Comparison of ENCODE assay signal across 22 cellular contexts in the genomic region with DNA sequence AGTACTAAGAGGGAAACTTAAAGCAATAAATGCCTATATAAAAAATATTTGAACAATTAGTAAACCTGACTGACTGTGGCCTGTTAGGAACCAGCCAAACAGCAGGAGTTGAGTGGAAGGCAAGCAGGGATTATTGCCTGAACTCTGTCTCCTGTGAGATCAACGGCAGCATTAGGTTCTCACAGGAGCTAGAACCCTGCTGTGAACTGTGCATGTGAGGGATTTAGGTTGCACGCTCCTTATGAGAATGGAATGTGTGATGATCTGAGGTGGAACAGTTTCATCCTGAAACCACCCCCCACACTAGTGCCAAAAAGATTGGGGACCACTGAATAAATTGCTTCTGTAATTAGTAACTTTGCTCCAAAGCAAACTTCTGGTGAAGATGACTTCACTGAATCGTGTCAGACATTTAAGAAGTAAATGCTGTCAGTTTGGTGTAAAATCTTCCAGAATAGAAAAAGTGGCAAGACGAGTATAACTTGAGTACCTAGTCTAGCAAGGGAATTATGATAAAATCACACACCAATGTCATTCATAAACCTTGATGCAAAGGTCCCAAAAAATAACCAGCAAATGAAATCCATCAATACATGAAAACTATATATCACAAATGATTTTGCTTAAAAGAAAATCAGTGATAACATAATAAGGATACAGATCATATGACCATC. TPM values are rescaled to one million over a fixed set of nuclear protein-coding genes. Genes with fewer than 3 reads are reported as not detected.
"Had no signal": no experiment of that assay in that cellular context is flagged by ENCODE, and none has a peak within 500 bp of the region (broad histone marks: within the 10 kb centered on the region; RNA-seq: fewer than 3 reads in every experiment).

No MANE protein-coding gene starts in this region.

- H2AFZ ChIP-seq: parathyroid adenoma had no signal

- H3K27me3 ChIP-seq: upper lobe of right lung had no signal

- ATAC-seq: natural killer cell treated with Interleukin-12 subunit alpha and Interleukin-12 subunit beta and Interleukin-15 and Interleukin-18, amount 100 ng/mL, for 72 hours; sciatic nerve; stimulated activated effector memory CD8-positive, alpha-beta T cell treated with anti-CD3 and anti-CD28 coated beads, Interleukin-12 subunit alpha, Interleukin-12 subunit beta, amount 100 ng/mL, for 72 hours; upper lobe of right lung had no signal

- H3K27ac Mint-ChIP-seq: activated T-cell treated with anti-CD3 and anti-CD28 coated beads, Interleukin-2, amount 50 U/mL, for 72 hours; dendritic cell treated with granulocyte-macrophage colony-stimulating factor and Interleukin-4, amounts not matched to agents 40 ng/mL and 50 ng/mL, for 4 days; natural killer cell treated with Interleukin-12 subunit alpha and Interleukin-12 subunit beta and Interleukin-15 and Interleukin-18, amount 100 ng/mL, for 72 hours; stimulated activated effector memory CD8-positive, alpha-beta T cell treated with anti-CD3 and anti-CD28 coated beads, Interleukin-12 subunit alpha, Interleukin-12 subunit beta, amount 100 ng/mL, for 72 hours; T-helper 1 cell treated with Interleukin-12 subunit alpha and Interleukin-12 subunit beta and Interleukin-4 antibody, amounts not matched to agents 30 μg/mL and 1 μg/mL, for 36 hours had no signal

- H3K9me3 ChIP-seq: neutrophil had no signal

- H3K9ac ChIP-seq: parathyroid adenoma had no signal

- H3K4me1 ChIP-seq: parathyroid adenoma, upper lobe of right lung had no signal

- H3K36me3 Mint-ChIP-seq: natural killer cell treated with Interleukin-12 subunit alpha and Interleukin-12 subunit beta and Interleukin-15 and Interleukin-18, amount 100 ng/mL, for 72 hours; stimulated activated effector memory CD8-positive, alpha-beta T cell treated with anti-CD3 and anti-CD28 coated beads, Interleukin-12 subunit alpha, Interleukin-12 subunit beta, amount 100 ng/mL, for 72 hours had no signal

- H3K79me2 ChIP-seq: parathyroid adenoma had no signal

- H3K4me1 Mint-ChIP-seq: stimulated activated effector memory CD8-positive, alpha-beta T cell treated with anti-CD3 and anti-CD28 coated beads, Interleukin-12 subunit alpha, Interleukin-12 subunit beta, amount 100 ng/mL, for 72 hours had no signal

- H3K9me3 Mint-ChIP-seq: natural killer cell treated with Interleukin-12 subunit alpha and Interleukin-12 subunit beta and Interleukin-15 and Interleukin-18, amount 100 ng/mL, for 72 hours had no signal

- H3K27ac ChIP-seq: neutrophil, parathyroid adenoma, thoracic aorta, upper lobe of right lung had no signal

- H3K4me3 ChIP-seq: thoracic aorta, upper lobe of right lung had no signal

- H3K36me3 ChIP-seq: neutrophil, thoracic aorta, upper lobe of right lung had no signal

- FAIRE-seq: endothelial cell of umbilical vein, frontal cortex had no signal

- H3K4me3 Mint-ChIP-seq: activated T-cell treated with anti-CD3 and anti-CD28 coated beads, Interleukin-2, amount 50 U/mL, for 72 hours; dendritic cell treated with granulocyte-macrophage colony-stimulating factor and Interleukin-4, amounts not matched to agents 40 ng/mL and 50 ng/mL, for 4 days; natural killer cell treated with Interleukin-12 subunit alpha and Interleukin-12 subunit beta and Interleukin-15 and Interleukin-18, amount 100 ng/mL, for 72 hours; stimulated activated effector memory CD8-positive, alpha-beta T cell treated with anti-CD3 and anti-CD28 coated beads, Interleukin-12 subunit alpha, Interleukin-12 subunit beta, amount 100 ng/mL, for 72 hours; T-helper 1 cell treated with Interleukin-12 subunit alpha and Interleukin-12 subunit beta and Interleukin-4 antibody, amounts not matched to agents 30 μg/mL and 1 μg/mL, for 36 hours had no signal

- DNase-seq: activated CD4-positive, alpha-beta T cell treated with anti-CD3 and anti-CD28 coated beads, Interleukin-2, amount 50 U/mL, for 1 hour; activated CD4-positive, CD25-positive, alpha-beta regulatory T cell treated with anti-CD3 and anti-CD28 coated beads, Interleukin-2, amount 50 U/mL, for 72 hours; activated CD8-positive, alpha-beta memory T cell treated with anti-CD3 and anti-CD28 coated beads for 24 hours; activated CD8-positive, alpha-beta memory T cell treated with anti-CD3 and anti-CD28 coated beads, Interleukin-2, amount 50 U/mL, for 48 hours; activated effector memory CD4-positive, alpha-beta T cell treated with anti-CD3 and anti-CD28 coated beads, Interleukin-2, amount 50 U/mL, for 16 hours; activated naive CD4-positive, alpha-beta T cell treated with anti-CD3 and anti-CD28 coated beads, Interleukin-2, amount 50 U/mL, for 16 hours; activated T-cell treated with anti-CD3 and anti-CD28 coated beads, Interleukin-2, amount 50 U/mL, for 72 hours; aorta; effector CD8-positive, alpha-beta T cell; mesenchymal stem cell; stimulated activated CD4-positive, alpha-beta T cell treated with anti-CD3 and anti-CD28 coated beads, Interleukin-4, amount 100 ng/mL, for 24 hours; upper lobe of right lung had no signal

RNA-seq across cellular contexts. Expression of gene SLC6A16, which starts 53.8 kb away (rescaled TPM):
- total RNA-seq: frontal cortex had no signal
